ENCODE assay signal across 22 cellular contexts in genomic region chr11:1931791-1932480, GRCh38. TPM values are rescaled to one million over a fixed set of nuclear protein-coding genes. Genes with fewer than 3 reads are reported as not detected.
A peak's percentile ranks its signal among the peaks of the same experiment; 100 is the strongest.
DNase-seq lines count a peak whose midpoint lies in the region; ATAC-seq and TF ChIP-seq lines count a peak whose summit lies in the region.
"Had no signal": no experiment of that assay in that cellular context is flagged by ENCODE, and none has a peak within 500 bp of the region (broad histone marks: within the 10 kb centered on the region; RNA-seq: fewer than 3 reads in every experiment).

No MANE protein-coding gene starts in this region.

- H3K9ac ChIP-seq in skeletal muscle tissue (ENCODE audit: low read depth in 1 of 3, low read length in 3 of 3), result peak overlapping the region in 2 of 3 donors; percentile 2 to 10

- H3K4me1 Mint-ChIP-seq in WTC11, result no peaks in the 10 kb centered on the region

- in situ Hi-C loops in GM13977 (cut with MboI; ENCODE audit: low pct_unique_long_range_greater_than_20kb, low sequenced_read_pairs, unreplicated experiment), result no loop called here

- H3K4me1 ChIP-seq in skeletal muscle tissue (ENCODE audit: control insufficient read depth in 3 of 3, insufficient read depth in 3 of 3, low read length in 3 of 3), result peaks cover 27 to 83% (median 41%) of the 10 kb centered on the region in 3 donors
- H3K4me1 ChIP-seq: body of pancreas, prostate gland had no signal

- CTCF ChIA-PET in WTC11 (lab: Charles Lee), result interaction anchor here (0.6 to 2.1 kb wide), 2 partner anchors 10 to 50 kb away, joined by 3 to 9 read pairs; no protein-coding TSS in a partner anchor

- peak overlapping the region; percentile 32; the same call in 1 of the 2 replicates for H3K27ac Mint-ChIP-seq in WTC11
- H3K27ac Mint-ChIP-seq: activated CD8-positive, alpha-beta T cell treated with anti-CD3 and anti-CD28 coated beads, Interleukin-2, amount 10 ng/mL, durations not matched to agents 7 days and 5 days; activated naive CD8-positive, alpha-beta T cell; activated T-cell treated with anti-CD3 and anti-CD28 coated beads, Interleukin-2, amount 50 U/mL, for 72 hours; T-cell had no signal

- peak overlapping the region; percentile 95 for H3K27ac ChIP-seq in skeletal muscle tissue (ENCODE audit: low read depth, low read length)
- H3K27ac ChIP-seq: body of pancreas, C4-2B, prostate gland had no signal

- H3K4me3 Mint-ChIP-seq in WTC11, result no peak overlapping the region
- H3K4me3 Mint-ChIP-seq: activated CD8-positive, alpha-beta T cell treated with anti-CD3 and anti-CD28 coated beads, Interleukin-2, amount 10 ng/mL, durations not matched to agents 7 days and 5 days; activated naive CD8-positive, alpha-beta T cell; activated T-cell treated with anti-CD3 and anti-CD28 coated beads, Interleukin-2, amount 50 U/mL, for 72 hours; T-cell had no signal

- H3K36me3 ChIP-seq in skeletal muscle tissue (ENCODE audit: control insufficient read depth in 3 of 3, insufficient read depth in 3 of 3, low read length in 3 of 3), result peaks cover 33 to 70% (median 51%) of the 10 kb centered on the region in 3 donors
- H3K36me3 ChIP-seq: prostate gland had no signal

- H3K27me3 Mint-ChIP-seq in WTC11 (ENCODE audit: low read depth), result no peaks in the 10 kb centered on the region; the same call in 1 of the 2 replicates

- POLR2A ChIA-PET in WTC11 (lab: Charles Lee), result no interaction called here

- no peaks in the 10 kb centered on the region for H3K9me3 ChIP-seq in skeletal muscle tissue (ENCODE audit: control insufficient read depth in 3 of 3, low read length in 3 of 3)
- H3K9me3 ChIP-seq: body of pancreas, prostate gland had no signal

- no peaks in the 10 kb centered on the region for H3K9me3 Mint-ChIP-seq in WTC11
- H3K9me3 Mint-ChIP-seq: activated T-cell treated with anti-CD3 and anti-CD28 coated beads, Interleukin-2, amount 50 U/mL, for 72 hours; T-cell had no signal

- DNase-seq in GM13977 (ENCODE audit: low spot score), result peak; percentile 20
- DNase-seq in WTC11 (ENCODE audit: low spot score), result peak; percentile 4
- peak; percentile 8 for DNase-seq in iPS-NIHi7 (ENCODE audit: extremely low spot score)
- no peak for DNase-seq in DMS 273 treated with DMSO at 0.1 percent for 48 hours (lab: John Stamatoyannopoulos, UW)
- no peak for DNase-seq in DMS79 treated with DMSO at 0.1 percent for 48 hours (lab: John Stamatoyannopoulos, UW)
- DNase-seq: activated CD8-positive, alpha-beta T cell treated with anti-CD3 and anti-CD28 coated beads, Interleukin-2, amount 10 ng/mL, durations not matched to agents 7 days and 5 days; activated T-cell treated with anti-CD3 and anti-CD28 coated beads, Interleukin-2, amount 50 U/mL, for 72 hours; cortex of kidney; MV-4-11; NCI-H2029 treated with DMSO at 0.1 percent for 48 hours; T-cell had no signal

- no peaks in the 10 kb centered on the region for H3K27me3 ChIP-seq in skeletal muscle tissue (ENCODE audit: control insufficient read depth in 3 of 3, insufficient read depth in 3 of 3, low read length in 3 of 3)
- H3K27me3 ChIP-seq: body of pancreas had no signal

- TF ChIP-seq CTCF in GM13977 (IDR thresholded peaks at IDR 0.05; ENCODE audit: extremely low read depth, insufficient read depth, missing control alignments) (no peak), WTC11 (IDR thresholded peaks at IDR 0.05) (no peak)

- ATAC-seq in WTC11 (no peak), HG03095 (IDR thresholded peaks at IDR 0.05; ENCODE audit: unreplicated experiment) (no peak), GM18867 (IDR thresholded peaks at IDR 0.05; ENCODE audit: unreplicated experiment) (no peak)
- ATAC-seq: activated CD8-positive, alpha-beta T cell treated with anti-CD3 and anti-CD28 coated beads, Interleukin-2, amount 10 ng/mL, durations not matched to agents 7 days and 5 days; activated T-cell treated with anti-CD3 and anti-CD28 coated beads, Interleukin-2, amount 50 U/mL, for 72 hours; body of pancreas; T-cell had no signal

- no peaks in the 10 kb centered on the region for H3K36me3 Mint-ChIP-seq in WTC11
- H3K36me3 Mint-ChIP-seq: activated naive CD8-positive, alpha-beta T cell had no signal

- peak overlapping the region in 1 of 3 donors; percentile 15 for H3K4me3 ChIP-seq in skeletal muscle tissue (ENCODE audit: low read length in 3 of 3)
- H3K4me3 ChIP-seq: body of pancreas, prostate gland had no signal

TF ChIP-seq in WTC11, 78 proteins besides CTCF, POLR2A, EP300 and RAD21 (continues in another document):
- TF ChIP-seq ZNF532 (CRISPR knock-in tag; IDR thresholded peaks at IDR 0.05; ENCODE audit: borderline replicate concordance) (no peak), JUN (CRISPR knock-in tag; IDR thresholded peaks at IDR 0.05) (no peak), ZBTB43 (CRISPR knock-in tag; IDR thresholded peaks at IDR 0.05) (no peak), ZNF671 (CRISPR knock-in tag; IDR thresholded peaks at IDR 0.05) (no peak)
- TF ChIP-seq, protein P1, sequence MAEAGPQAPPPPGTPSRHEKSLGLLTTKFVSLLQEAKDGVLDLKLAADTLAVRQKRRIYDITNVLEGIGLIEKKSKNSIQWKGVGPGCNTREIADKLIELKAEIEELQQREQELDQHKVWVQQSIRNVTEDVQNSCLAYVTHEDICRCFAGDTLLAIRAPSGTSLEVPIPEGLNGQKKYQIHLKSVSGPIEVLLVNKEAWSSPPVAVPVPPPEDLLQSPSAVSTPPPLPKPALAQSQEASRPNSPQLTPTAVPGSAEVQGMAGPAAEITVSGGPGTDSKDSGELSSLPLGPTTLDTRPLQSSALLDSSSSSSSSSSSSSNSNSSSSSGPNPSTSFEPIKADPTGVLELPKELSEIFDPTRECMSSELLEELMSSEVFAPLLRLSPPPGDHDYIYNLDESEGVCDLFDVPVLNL (CRISPR knock-in tag; IDR thresholded peaks at IDR 0.05; ENCODE audit: borderline replicate concordance, low read depth), result no peak
- TF ChIP-seq, protein P2, sequence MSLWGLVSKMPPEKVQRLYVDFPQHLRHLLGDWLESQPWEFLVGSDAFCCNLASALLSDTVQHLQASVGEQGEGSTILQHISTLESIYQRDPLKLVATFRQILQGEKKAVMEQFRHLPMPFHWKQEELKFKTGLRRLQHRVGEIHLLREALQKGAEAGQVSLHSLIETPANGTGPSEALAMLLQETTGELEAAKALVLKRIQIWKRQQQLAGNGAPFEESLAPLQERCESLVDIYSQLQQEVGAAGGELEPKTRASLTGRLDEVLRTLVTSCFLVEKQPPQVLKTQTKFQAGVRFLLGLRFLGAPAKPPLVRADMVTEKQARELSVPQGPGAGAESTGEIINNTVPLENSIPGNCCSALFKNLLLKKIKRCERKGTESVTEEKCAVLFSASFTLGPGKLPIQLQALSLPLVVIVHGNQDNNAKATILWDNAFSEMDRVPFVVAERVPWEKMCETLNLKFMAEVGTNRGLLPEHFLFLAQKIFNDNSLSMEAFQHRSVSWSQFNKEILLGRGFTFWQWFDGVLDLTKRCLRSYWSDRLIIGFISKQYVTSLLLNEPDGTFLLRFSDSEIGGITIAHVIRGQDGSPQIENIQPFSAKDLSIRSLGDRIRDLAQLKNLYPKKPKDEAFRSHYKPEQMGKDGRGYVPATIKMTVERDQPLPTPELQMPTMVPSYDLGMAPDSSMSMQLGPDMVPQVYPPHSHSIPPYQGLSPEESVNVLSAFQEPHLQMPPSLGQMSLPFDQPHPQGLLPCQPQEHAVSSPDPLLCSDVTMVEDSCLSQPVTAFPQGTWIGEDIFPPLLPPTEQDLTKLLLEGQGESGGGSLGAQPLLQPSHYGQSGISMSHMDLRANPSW (CRISPR knock-in tag; conservative IDR thresholded peaks at IDR 0.05; ENCODE audit: low read depth), result no peak

RNA-seq across cellular contexts. Expression of gene TNNT3, which starts 12.4 kb away (rescaled TPM):
- total RNA-seq in WTC11 (2021) (not detected in 3 replicates), skeletal muscle tissue (4,042 TPM)
- total RNA-seq: fibroblast of villous mesenchyme, H4, NCI-H460 had no signal

RNA-seq across cellular contexts. Expression of gene MRPL23, which starts 15.2 kb away (rescaled TPM):
- 59.4 to 73.0 TPM (median 61.0 TPM) in 3 replicates for total RNA-seq in WTC11 (2021)
- total RNA-seq in skeletal muscle tissue, result 12.0 TPM

RNA-seq across cellular contexts. Expression of gene PRR33, which starts 40.2 kb away (rescaled TPM):
- total RNA-seq in WTC11 (2021) (not detected in 3 replicates), skeletal muscle tissue (1.0 TPM)
- total RNA-seq: activated T-cell treated with anti-CD3 and anti-CD28 coated beads, Interleukin-2, amount 50 U/mL, for 72 hours; body of pancreas; fibroblast of villous mesenchyme; H4; lower leg skin; NCI-H460 had no signal

Comparison
In these comparisons a context has a peak if more than half of its experiments do, and no peak if none do; other contexts are left out.
1. DNase-seq: peak in GM13977 (single experiment), WTC11 (single experiment) and iPS-NIHi7 (single experiment); none in DMS 273 treated with DMSO at 0.1 percent for 48 hours (single experiment) and DMS79 treated with DMSO at 0.1 percent for 48 hours (single experiment).
2. RNA of gene TNNT3, which starts 12.4 kb away (total RNA-seq): 4,042 TPM in skeletal muscle tissue (single experiment); not detected in WTC11; every median in the first group is over 1,000 times any median in the second.